19 cellular contexts compared by ENCODE assay signal in genomic region chr12:78866518-78866917, GRCh38. TPM values are rescaled to one million over a fixed set of nuclear protein-coding genes. Genes with fewer than 3 reads are reported as not detected.
DNase-seq lines count a peak whose midpoint lies in the region; ATAC-seq and TF ChIP-seq lines count a peak whose summit lies in the region.
"Had no signal": no experiment of that assay in that cellular context is flagged by ENCODE, and none has a peak within 500 bp of the region (broad histone marks: within the 10 kb centered on the region; RNA-seq: fewer than 3 reads in every experiment).

No MANE protein-coding gene starts in this region.

- peak overlapping the region in 7 of 11 experiments; percentile 76 to 87 (median 79); a peak in 10 of 22 replicates for H3K27ac ChIP-seq in BLaER1 treated with 17β-estradiol and CSF1 and Interleukin-3, amounts not matched to agents 10 nM and 100 nM
- H3K27ac ChIP-seq in HCT116 (ENCODE audit: low read depth, low read length) (no peak overlapping the region; the same call in 1 of the 2 replicates), transverse colon (no peak overlapping the region)
- H3K27ac ChIP-seq: Peyer's patch, SK-N-MC, skin epidermis had no signal

- no peaks in the 10 kb centered on the region for H3K27me3 ChIP-seq in BLaER1 treated with 17β-estradiol and CSF1 and Interleukin-3, amounts not matched to agents 10 nM and 100 nM
- H3K27me3 ChIP-seq in HCT116 (ENCODE audit: insufficient read depth, low read length) (no peaks in the 10 kb centered on the region), transverse colon (peaks cover 46% of the 10 kb centered on the region)
- H3K27me3 ChIP-seq: Peyer's patch had no signal

- intact Hi-C loops in HCT116 (cut with micrococcal nuclease), result no loop called here
- intact Hi-C loops in transverse colon (cut with DNase I; ENCODE audit: low total_unique reads), result no loop called here

- H3K79me2 ChIP-seq in HCT116 (ENCODE audit: insufficient read depth, low read length), result peaks cover 65% of the 10 kb centered on the region

- H3K36me3 ChIP-seq in BLaER1 treated with 17β-estradiol and CSF1 and Interleukin-3, amounts not matched to agents 10 nM and 100 nM, result no peaks in the 10 kb centered on the region
- H3K36me3 ChIP-seq in HCT116 (ENCODE audit: control insufficient read depth in 1 of 2, insufficient read depth in 2 of 2, low read length in 2 of 2) (no peaks in the 10 kb centered on the region; a peak in 1 of 4 replicates), transverse colon (no peaks in the 10 kb centered on the region)
- H3K36me3 ChIP-seq: Peyer's patch had no signal

- in situ Hi-C loops in transverse colon (cut with MboI; ENCODE audit: low pct_ligation_motif_present in 1 of 4, low pct_unique_long_range_greater_than_20kb in 1 of 4, low sequenced_read_pairs in 3 of 4), result no loop called here

- BruUV-seq in HCT116 (replicated peaks; lab: Mats Ljungman, UMichigan), result no TSS peak

- H3K9ac ChIP-seq in BLaER1 treated with 17β-estradiol and CSF1 and Interleukin-3, amounts not matched to agents 10 nM and 100 nM, result peak overlapping the region in 9 of 11 experiments; percentile 17 to 87 (median 82); a peak in 14 of 22 replicates
- H3K9ac ChIP-seq in HCT116 (ENCODE audit: low read length), result no peak overlapping the region

- H3K36me3 Mint-ChIP-seq in WTC11 (no peaks in the 10 kb centered on the region), nephron progenitor cell (ENCODE audit: low read depth) (no peaks in the 10 kb centered on the region)
- H3K36me3 Mint-ChIP-seq: immature natural killer cell had no signal

- no peak for TF ChIP-seq EP300 in transverse colon (IDR thresholded peaks at IDR 0.05; ENCODE audit: low read depth)

- H3K9me3 Mint-ChIP-seq in WTC11 (peaks cover 1% of the 10 kb centered on the region; the same call in 1 of the 2 replicates), nephron progenitor cell (no peaks in the 10 kb centered on the region)

- H3K4me3 ChIP-seq in BLaER1 treated with 17β-estradiol and CSF1 and Interleukin-3, amounts not matched to agents 10 nM and 100 nM, result peak overlapping the region in 9 of 10 experiments; percentile 76 to 96 (median 91); a peak in 18 of 20 replicates
- H3K4me3 ChIP-seq in HCT116 (replicated peaks in 1 of 2; ENCODE audit: low read depth in 1 of 2, low read length in 2 of 2) (peak overlapping the region; percentile 65 to 66; a peak in 1 of 4 replicates), transverse colon (no peak overlapping the region)
- H3K4me3 ChIP-seq: Peyer's patch, SK-N-MC, skin epidermis had no signal

- no peaks in the 10 kb centered on the region for H3K9me2 ChIP-seq in HCT116 (ENCODE audit: insufficient read depth)

- 0 out of 2 replicates have a peak overlapping the region, but pooled peaks have one; percentile 13 for H3K27ac Mint-ChIP-seq in WTC11
- no peak overlapping the region for H3K27ac Mint-ChIP-seq in nephron progenitor cell
- H3K27ac Mint-ChIP-seq: activated CD4-positive, alpha-beta T cell treated with anti-CD3 and anti-CD28 coated beads for 36 hours; B cell; immature natural killer cell had no signal

- H3K4me1 Mint-ChIP-seq in WTC11 (peaks cover 64% of the 10 kb centered on the region), nephron progenitor cell (peaks cover 51% of the 10 kb centered on the region)
- H3K4me1 Mint-ChIP-seq: immature natural killer cell had no signal

- CTCF ChIA-PET in HCT116 (lab: Charles Lee) (no interaction called here), WTC11 (lab: Charles Lee) (interaction anchor here (0.6 kb wide), 1 partner anchor 704 kb away, joined by 5 read pairs; no protein-coding TSS in a partner anchor)

- H3K9me3 ChIP-seq in BLaER1 treated with 17β-estradiol and CSF1 and Interleukin-3, amounts not matched to agents 10 nM and 100 nM (replicated peaks in 1 of 11), result no peaks in the 10 kb centered on the region
- H3K9me3 ChIP-seq in HCT116 (ENCODE audit: control insufficient read depth in 1 of 2, insufficient read depth in 1 of 2, low read depth in 1 of 2, low read length in 2 of 2), result no peaks in the 10 kb centered on the region
- H3K9me3 ChIP-seq in transverse colon, result no peaks in the 10 kb centered on the region
- H3K9me3 ChIP-seq: Peyer's patch had no signal

- WGBS in transverse colon (ENCODE audit: low coverage in 1 of 2), 2 donors, result 87 to 91% methylated on average over 4 of the region's 4 CpGs

- peaks cover 32 to 74% (median 55%) of the 10 kb centered on the region in 10 experiments for H3K4me1 ChIP-seq in BLaER1 treated with 17β-estradiol and CSF1 and Interleukin-3, amounts not matched to agents 10 nM and 100 nM
- H3K4me1 ChIP-seq in HCT116 (ENCODE audit: control insufficient read depth in 1 of 2, insufficient read depth in 2 of 2, low read length in 2 of 2) (peaks cover 11 to 31% of the 10 kb centered on the region in 2 experiments; a peak in 3 of 4 replicates), transverse colon (peaks cover 3 to 21% (median 9%) of the 10 kb centered on the region in 4 donors)

- POLR2A ChIA-PET in HCT116 (lab: Charles Lee) (interaction anchor here (1.2 kb wide), 1 partner anchor 13 kb away, joined by 3 read pairs; no protein-coding TSS in a partner anchor), WTC11 (lab: Charles Lee) (no interaction called here)

- RAD21 ChIA-PET in HCT116 (lab: Charles Lee; ENCODE audit: low non-redundant PET in 1 of 2, low total read pairs in 2 of 2, uncharacterized antibody in 2 of 2, unreplicated experiment in 2 of 2), result interaction anchor here in 1 of 2 experiments (0.6 kb wide), 2 partner anchors 45 to 136 kb away, joined by 4 to 5 read pairs; no protein-coding TSS in a partner anchor

- H3K4me3 Mint-ChIP-seq in WTC11 (peak overlapping the region; percentile 96), nephron progenitor cell (peak overlapping the region; percentile 94)
- H3K4me3 Mint-ChIP-seq: activated CD4-positive, alpha-beta T cell treated with anti-CD3 and anti-CD28 coated beads for 36 hours; B cell; immature natural killer cell had no signal

- TF ChIP-seq POLR2A in HCT116 (IDR thresholded peaks at IDR 0.05; ENCODE audit: borderline replicate concordance, extremely low read depth, insufficient read depth, insufficient read length) (no peak), transverse colon (IDR thresholded peaks at IDR 0.05) (no peak)

- no peak for DNase-seq in HCT116 (ENCODE audit: low read depth, low spot score)
- no peak for DNase-seq in WTC11 (ENCODE audit: low spot score)
- DNase-seq in nephron progenitor cell, result no peak
- DNase-seq in transverse colon, result no peak
- DNase-seq in NCI-H1436 treated with DMSO at 0.1 percent for 48 hours (lab: John Stamatoyannopoulos, UW), result no peak
- DNase-seq in SIG-M5 (lab: John Stamatoyannopoulos, UW), result no peak
- DNase-seq: activated CD4-positive, alpha-beta T cell treated with anti-CD3 and anti-CD28 coated beads for 36 hours; immature natural killer cell; NCI-H526; Peyer's patch; stimulated activated CD8-positive, alpha-beta memory T cell treated with anti-CD3 and anti-CD28 coated beads, Interleukin-4, amount 100 ng/mL, for 48 hours; substantia nigra; T1000 had no signal

- H3K4me2 ChIP-seq in BLaER1 treated with 17β-estradiol and CSF1 and Interleukin-3, amounts not matched to agents 10 nM and 100 nM, result peak overlapping the region; percentile 78 to 96 (median 85)
- peak overlapping the region; percentile 72 for H3K4me2 ChIP-seq in HCT116 (ENCODE audit: low read length)

- no peak overlapping the region for H2AFZ ChIP-seq in HCT116 (ENCODE audit: low read depth, low read length, poor library complexity, severe bottlenecking)

- no peaks in the 10 kb centered on the region for H3K27me3 Mint-ChIP-seq in WTC11 (ENCODE audit: low read depth)
- H3K27me3 Mint-ChIP-seq in nephron progenitor cell (ENCODE audit: low read depth, poor library complexity), result peaks cover 14% of the 10 kb centered on the region

- ATAC-seq in HCT116 (no peak), WTC11 (no peak)
- ATAC-seq: activated CD4-positive, alpha-beta T cell treated with anti-CD3 and anti-CD28 coated beads for 36 hours; esophagus mucosa had no signal

- peaks cover 0 to 11% (median 0%) of the 10 kb centered on the region in 11 experiments; a peak in 2 of 22 replicates for H4K20me1 ChIP-seq in BLaER1 treated with 17β-estradiol and CSF1 and Interleukin-3, amounts not matched to agents 10 nM and 100 nM
- H4K20me1 ChIP-seq in HCT116 (ENCODE audit: insufficient read depth), result no peaks in the 10 kb centered on the region

- TF ChIP-seq RAD21 in HCT116 (IDR thresholded peaks at IDR 0.05; ENCODE audit: low read depth), result no peak

- no peak for TF ChIP-seq CTCF in HCT116 (IDR thresholded peaks at IDR 0.05 in 2 of 3, conservative IDR thresholded peaks at IDR 0.05 in 1 of 3; ENCODE audit: borderline replicate concordance in 1 of 3, insufficient read depth in 1 of 3, low read depth in 2 of 3, low read length in 2 of 3)
- no peak for TF ChIP-seq CTCF in WTC11 (IDR thresholded peaks at IDR 0.05)
- TF ChIP-seq CTCF in nephron progenitor cell (IDR thresholded peaks at IDR 0.05), result no peak
- TF ChIP-seq CTCF in transverse colon (IDR thresholded peaks at IDR 0.05), result no peak

TF ChIP-seq in WTC11, 78 proteins besides CTCF, POLR2A, EP300 and RAD21 (continues in another document):
- TF ChIP-seq IRF2 (CRISPR knock-in tag; IDR thresholded peaks at IDR 0.05; ENCODE audit: borderline replicate concordance, low read depth) (no peak), ZNF281 (CRISPR knock-in tag; IDR thresholded peaks at IDR 0.05) (no peak), ZNF671 (CRISPR knock-in tag; IDR thresholded peaks at IDR 0.05) (no peak)

RNA-seq across cellular contexts. Expression of gene SYT1, which starts 1.9 kb away (rescaled TPM):
- total RNA-seq in HCT116 (2021; ENCODE audit: unreplicated experiment) (44.9 TPM), WTC11 (2021) (34.7 to 45.2 TPM (median 36.0 TPM) in 3 replicates), transverse colon (1 to 10 TPM in 3 of 4 donors, under 1 TPM in 1; 0.60 to 4.9 (median 2.1) TPM)
- polyA plus RNA-seq in HCT116 (2012), result 23.1 and 26.8 TPM in 2 replicates
- total RNA-seq: activated CD4-positive, alpha-beta T cell treated with anti-CD3 and anti-CD28 coated beads for 36 hours; cardiac septum had no signal
- polyA plus RNA-seq: immature natural killer cell had no signal

Comparison
In these comparisons a context has a peak if more than half of its experiments do, and no peak if none do; other contexts are left out.
1. H3K27ac ChIP-seq: peak in BLaER1 treated with 17β-estradiol and CSF1 and Interleukin-3, amounts not matched to agents 10 nM and 100 nM (7 of 11); none in HCT116 (single experiment) and transverse colon (0 of 4).
2. H3K4me3 ChIP-seq: peak in BLaER1 treated with 17β-estradiol and CSF1 and Interleukin-3, amounts not matched to agents 10 nM and 100 nM (9 of 10) and HCT116 (2 of 2); none in transverse colon (0 of 4).